1 cellular context compared by ENCODE assay signal in the genomic region with DNA sequence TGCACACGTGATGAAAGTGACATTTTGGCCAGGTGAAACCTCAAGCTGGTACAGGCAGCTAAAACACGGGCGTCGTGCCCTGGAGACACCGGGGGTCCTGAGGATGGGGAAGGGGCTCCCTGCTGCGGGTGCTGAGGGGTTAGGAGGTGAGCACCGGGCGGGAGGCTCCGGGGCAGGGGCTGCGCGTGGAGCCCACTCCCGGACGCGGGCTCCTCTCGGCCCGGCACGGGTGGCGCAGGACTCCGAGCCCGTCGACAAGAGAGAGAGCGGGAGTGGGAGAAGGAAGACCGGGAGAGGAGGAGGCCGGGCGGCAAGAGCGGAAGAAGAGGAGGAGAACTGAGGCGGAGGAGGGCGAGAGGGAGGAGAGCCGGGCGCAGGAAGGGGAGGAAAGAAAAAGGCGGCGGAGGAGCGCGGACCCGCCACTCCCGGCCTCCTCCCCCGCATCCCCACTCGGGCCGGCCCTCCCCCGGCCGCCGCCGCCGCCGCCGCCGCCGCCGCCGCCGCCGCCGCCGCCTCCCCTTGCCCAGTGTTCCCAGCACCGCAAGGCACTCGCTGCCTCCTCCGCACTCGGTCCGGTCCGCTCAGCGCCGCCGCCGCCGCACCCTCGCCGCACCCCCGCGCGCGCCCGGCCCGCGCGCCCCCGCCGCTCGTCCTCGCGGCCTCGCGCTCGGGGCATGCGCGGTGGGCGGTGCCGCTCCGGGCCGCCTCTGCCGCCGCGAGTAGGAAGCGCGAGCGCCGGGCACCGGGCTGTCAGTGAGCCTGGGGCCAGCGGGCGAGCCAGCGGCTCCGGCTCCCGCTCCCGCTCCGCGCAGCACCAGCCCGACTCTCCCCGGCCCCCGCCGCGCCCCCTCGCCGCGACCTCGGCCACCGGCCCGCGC.
TF ChIP-seq lines count a peak whose summit lies in the region.

A gene (plus strand): TSS at position 750 of the 878 bp plus-strand sequence.

TF ChIP-seq in HepG2, 621 proteins besides CTCF, POLR2A, EP300 and RAD21 (continued from another document and continues in another):
- TF ChIP-seq, protein P1, sequence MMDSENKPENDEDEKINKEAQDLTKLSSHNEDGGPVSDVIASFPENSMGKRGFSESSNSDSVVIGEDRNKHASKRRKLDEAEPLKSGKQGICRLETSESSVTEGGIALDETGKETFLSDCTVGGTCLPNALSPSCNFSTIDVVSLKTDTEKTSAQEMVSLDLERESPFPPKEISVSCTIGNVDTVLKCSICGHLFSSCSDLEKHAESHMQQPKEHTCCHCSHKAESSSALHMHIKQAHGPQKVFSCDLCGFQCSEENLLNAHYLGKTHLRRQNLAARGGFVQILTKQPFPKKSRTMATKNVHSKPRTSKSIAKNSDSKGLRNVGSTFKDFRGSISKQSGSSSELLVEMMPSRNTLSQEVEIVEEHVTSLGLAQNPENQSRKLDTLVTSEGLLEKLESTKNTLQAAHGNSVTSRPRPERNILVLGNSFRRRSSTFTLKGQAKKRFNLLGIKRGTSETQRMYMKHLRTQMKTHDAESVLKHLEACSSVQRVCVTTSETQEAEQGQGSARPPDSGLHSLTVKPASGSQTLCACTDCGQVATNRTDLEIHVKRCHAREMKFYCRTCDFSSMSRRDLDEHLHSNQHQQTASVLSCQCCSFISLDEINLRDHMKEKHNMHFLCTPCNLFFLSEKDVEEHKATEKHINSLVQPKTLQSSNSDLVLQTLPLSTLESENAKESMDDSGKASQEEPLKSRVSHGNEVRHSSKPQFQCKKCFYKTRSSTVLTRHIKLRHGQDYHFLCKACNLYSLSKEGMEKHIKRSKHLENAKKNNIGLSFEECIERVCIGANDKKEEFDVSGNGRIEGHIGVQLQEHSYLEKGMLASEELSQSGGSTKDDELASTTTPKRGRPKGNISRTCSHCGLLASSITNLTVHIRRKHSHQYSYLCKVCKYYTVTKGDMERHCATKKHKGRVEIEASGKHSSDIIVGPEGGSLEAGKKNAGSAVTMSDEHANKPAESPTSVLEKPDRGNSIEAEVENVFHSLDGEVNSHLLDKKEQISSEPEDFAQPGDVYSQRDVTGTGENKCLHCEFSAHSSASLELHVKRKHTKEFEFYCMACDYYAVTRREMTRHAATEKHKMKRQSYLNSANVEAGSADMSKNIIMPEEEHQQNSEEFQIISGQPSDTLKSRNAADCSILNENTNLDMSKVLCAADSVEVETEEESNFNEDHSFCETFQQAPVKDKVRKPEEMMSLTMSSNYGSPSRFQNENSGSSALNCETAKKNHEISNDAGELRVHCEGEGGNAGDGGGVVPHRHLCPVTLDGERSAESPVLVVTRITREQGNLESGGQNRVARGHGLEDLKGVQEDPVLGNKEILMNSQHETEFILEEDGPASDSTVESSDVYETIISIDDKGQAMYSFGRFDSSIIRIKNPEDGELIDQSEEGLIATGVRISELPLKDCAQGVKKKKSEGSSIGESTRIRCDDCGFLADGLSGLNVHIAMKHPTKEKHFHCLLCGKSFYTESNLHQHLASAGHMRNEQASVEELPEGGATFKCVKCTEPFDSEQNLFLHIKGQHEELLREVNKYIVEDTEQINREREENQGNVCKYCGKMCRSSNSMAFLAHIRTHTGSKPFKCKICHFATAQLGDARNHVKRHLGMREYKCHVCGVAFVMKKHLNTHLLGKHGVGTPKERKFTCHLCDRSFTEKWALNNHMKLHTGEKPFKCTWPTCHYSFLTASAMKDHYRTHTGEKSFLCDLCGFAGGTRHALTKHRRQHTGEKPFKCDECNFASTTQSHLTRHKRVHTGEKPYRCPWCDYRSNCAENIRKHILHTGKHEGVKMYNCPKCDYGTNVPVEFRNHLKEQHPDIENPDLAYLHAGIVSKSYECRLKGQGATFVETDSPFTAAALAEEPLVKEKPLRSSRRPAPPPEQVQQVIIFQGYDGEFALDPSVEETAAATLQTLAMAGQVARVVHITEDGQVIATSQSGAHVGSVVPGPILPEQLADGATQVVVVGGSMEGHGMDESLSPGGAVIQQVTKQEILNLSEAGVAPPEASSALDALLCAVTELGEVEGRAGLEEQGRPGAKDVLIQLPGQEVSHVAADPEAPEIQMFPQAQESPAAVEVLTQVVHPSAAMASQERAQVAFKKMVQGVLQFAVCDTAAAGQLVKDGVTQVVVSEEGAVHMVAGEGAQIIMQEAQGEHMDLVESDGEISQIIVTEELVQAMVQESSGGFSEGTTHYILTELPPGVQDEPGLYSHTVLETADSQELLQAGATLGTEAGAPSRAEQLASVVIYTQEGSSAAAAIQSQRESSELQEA (CRISPR knock-in tag; IDR thresholded peaks at IDR 0.05; ENCODE audit: not compliant biosample characterization): peak; percentile 54
- TF ChIP-seq SYNCRIP (IDR thresholded peaks at IDR 0.05; ENCODE audit: insufficient read depth, low read depth, low read length) (no peak), SIN3A (IDR thresholded peaks at IDR 0.05; ENCODE audit: borderline replicate concordance, low read depth, low read length) (peak; percentile 80; the same call in 1 of the 2 replicates), ZNF788 (CRISPR knock-in tag; IDR thresholded peaks at IDR 0.05; ENCODE audit: borderline replicate concordance) (no peak), CCDC6 (CRISPR knock-in tag; IDR thresholded peaks at IDR 0.05) (peak; percentile 81; the same call in 1 of the 2 replicates), SAFB2 (CRISPR knock-in tag; IDR thresholded peaks at IDR 0.05; ENCODE audit: borderline replicate concordance, low read depth) (no peak), ZNF431 (CRISPR knock-in tag; IDR thresholded peaks at IDR 0.05; ENCODE audit: borderline replicate concordance, low read depth) (no peak), ZNF264 (CRISPR knock-in tag; IDR thresholded peaks at IDR 0.05) (no peak), ZFAT (CRISPR knock-in tag; conservative IDR thresholded peaks at IDR 0.05) (no peak), CREB1 (IDR thresholded peaks at IDR 0.05) (no peak), CREB1 (CRISPR knock-in tag; IDR thresholded peaks at IDR 0.05) (no peak), ZNF709 (CRISPR knock-in tag; IDR thresholded peaks at IDR 0.05) (no peak), ZNF430 (CRISPR knock-in tag; IDR thresholded peaks at IDR 0.05) (no peak), KDM2A (CRISPR knock-in tag; IDR thresholded peaks at IDR 0.05; ENCODE audit: borderline replicate concordance, low read depth) (peak; percentile 45; the same call in 1 of the 2 replicates), YEATS4 (CRISPR knock-in tag; IDR thresholded peaks at IDR 0.05; ENCODE audit: borderline replicate concordance) (peak; percentile 44), ZNF17 (CRISPR knock-in tag; IDR thresholded peaks at IDR 0.05) (no peak), HDAC1 (CRISPR knock-in tag; IDR thresholded peaks at IDR 0.05) (peak; percentile 61), ZNF761 (CRISPR knock-in tag; conservative IDR thresholded peaks at IDR 0.05) (no peak), BCL6 (CRISPR knock-in tag; IDR thresholded peaks at IDR 0.05) (no peak; the same call in 1 of the 2 replicates), SALL2 (CRISPR knock-in tag; IDR thresholded peaks at IDR 0.05) (peak; percentile 32; the same call in 1 of the 2 replicates), ZNF501 (CRISPR knock-in tag; IDR thresholded peaks at IDR 0.05) (peak; percentile 41; the same call in 1 of the 2 replicates), PAWR (CRISPR knock-in tag; IDR thresholded peaks at IDR 0.05; ENCODE audit: borderline replicate concordance) (no peak), HNF4G (IDR thresholded peaks at IDR 0.05; ENCODE audit: borderline replicate concordance, low read depth, low read length) (no peak), HNF4G (CRISPR knock-in tag; IDR thresholded peaks at IDR 0.05; ENCODE audit: borderline replicate concordance, low read depth) (0 out of 2 replicates have a peak, but pooled peaks have one; percentile 57), ZMYM4 (CRISPR knock-in tag; IDR thresholded peaks at IDR 0.05) (0 out of 2 replicates have a peak, but pooled peaks have one; percentile 30), SP2 (CRISPR knock-in tag; IDR thresholded peaks at IDR 0.05) (no peak), ZNF263 (CRISPR knock-in tag; IDR thresholded peaks at IDR 0.05) (peak; percentile 80; the same call in 1 of the 2 replicates), ZMAT3 (CRISPR knock-in tag; conservative IDR thresholded peaks at IDR 0.05) (no peak), ZNF441 (CRISPR knock-in tag; IDR thresholded peaks at IDR 0.05; ENCODE audit: borderline replicate concordance) (peak; percentile 9; the same call in 1 of the 2 replicates), YY1 (IDR thresholded peaks at IDR 0.05; ENCODE audit: insufficient read depth, insufficient replicate concordance, low read depth, low read length) (peak; percentile 64), ZNF138 (CRISPR knock-in tag; IDR thresholded peaks at IDR 0.05; ENCODE audit: low read depth) (no peak), U2AF2 (IDR thresholded peaks at IDR 0.05; ENCODE audit: low read depth, low read length) (no peak), PHF8 (CRISPR knock-in tag; IDR thresholded peaks at IDR 0.05) (peak; percentile 60)
- TF ChIP-seq, protein P2, sequence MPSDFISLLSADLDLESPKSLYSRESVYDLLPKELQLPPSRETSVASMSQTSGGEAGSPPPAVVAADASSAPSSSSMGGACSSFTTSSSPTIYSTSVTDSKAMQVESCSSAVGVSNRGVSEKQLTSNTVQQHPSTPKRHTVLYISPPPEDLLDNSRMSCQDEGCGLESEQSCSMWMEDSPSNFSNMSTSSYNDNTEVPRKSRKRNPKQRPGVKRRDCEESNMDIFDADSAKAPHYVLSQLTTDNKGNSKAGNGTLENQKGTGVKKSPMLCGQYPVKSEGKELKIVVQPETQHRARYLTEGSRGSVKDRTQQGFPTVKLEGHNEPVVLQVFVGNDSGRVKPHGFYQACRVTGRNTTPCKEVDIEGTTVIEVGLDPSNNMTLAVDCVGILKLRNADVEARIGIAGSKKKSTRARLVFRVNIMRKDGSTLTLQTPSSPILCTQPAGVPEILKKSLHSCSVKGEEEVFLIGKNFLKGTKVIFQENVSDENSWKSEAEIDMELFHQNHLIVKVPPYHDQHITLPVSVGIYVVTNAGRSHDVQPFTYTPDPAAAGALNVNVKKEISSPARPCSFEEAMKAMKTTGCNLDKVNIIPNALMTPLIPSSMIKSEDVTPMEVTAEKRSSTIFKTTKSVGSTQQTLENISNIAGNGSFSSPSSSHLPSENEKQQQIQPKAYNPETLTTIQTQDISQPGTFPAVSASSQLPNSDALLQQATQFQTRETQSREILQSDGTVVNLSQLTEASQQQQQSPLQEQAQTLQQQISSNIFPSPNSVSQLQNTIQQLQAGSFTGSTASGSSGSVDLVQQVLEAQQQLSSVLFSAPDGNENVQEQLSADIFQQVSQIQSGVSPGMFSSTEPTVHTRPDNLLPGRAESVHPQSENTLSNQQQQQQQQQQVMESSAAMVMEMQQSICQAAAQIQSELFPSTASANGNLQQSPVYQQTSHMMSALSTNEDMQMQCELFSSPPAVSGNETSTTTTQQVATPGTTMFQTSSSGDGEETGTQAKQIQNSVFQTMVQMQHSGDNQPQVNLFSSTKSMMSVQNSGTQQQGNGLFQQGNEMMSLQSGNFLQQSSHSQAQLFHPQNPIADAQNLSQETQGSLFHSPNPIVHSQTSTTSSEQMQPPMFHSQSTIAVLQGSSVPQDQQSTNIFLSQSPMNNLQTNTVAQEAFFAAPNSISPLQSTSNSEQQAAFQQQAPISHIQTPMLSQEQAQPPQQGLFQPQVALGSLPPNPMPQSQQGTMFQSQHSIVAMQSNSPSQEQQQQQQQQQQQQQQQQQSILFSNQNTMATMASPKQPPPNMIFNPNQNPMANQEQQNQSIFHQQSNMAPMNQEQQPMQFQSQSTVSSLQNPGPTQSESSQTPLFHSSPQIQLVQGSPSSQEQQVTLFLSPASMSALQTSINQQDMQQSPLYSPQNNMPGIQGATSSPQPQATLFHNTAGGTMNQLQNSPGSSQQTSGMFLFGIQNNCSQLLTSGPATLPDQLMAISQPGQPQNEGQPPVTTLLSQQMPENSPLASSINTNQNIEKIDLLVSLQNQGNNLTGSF (CRISPR knock-in tag; IDR thresholded peaks at IDR 0.05): 0 out of 2 replicates have a peak, but pooled peaks have one; percentile 8
- TF ChIP-seq, protein P3, sequence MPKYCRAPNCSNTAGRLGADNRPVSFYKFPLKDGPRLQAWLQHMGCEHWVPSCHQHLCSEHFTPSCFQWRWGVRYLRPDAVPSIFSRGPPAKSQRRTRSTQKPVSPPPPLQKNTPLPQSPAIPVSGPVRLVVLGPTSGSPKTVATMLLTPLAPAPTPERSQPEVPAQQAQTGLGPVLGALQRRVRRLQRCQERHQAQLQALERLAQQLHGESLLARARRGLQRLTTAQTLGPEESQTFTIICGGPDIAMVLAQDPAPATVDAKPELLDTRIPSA (CRISPR knock-in tag; IDR thresholded peaks at IDR 0.05; ENCODE audit: borderline replicate concordance): no peak
- TF ChIP-seq, protein P4, sequence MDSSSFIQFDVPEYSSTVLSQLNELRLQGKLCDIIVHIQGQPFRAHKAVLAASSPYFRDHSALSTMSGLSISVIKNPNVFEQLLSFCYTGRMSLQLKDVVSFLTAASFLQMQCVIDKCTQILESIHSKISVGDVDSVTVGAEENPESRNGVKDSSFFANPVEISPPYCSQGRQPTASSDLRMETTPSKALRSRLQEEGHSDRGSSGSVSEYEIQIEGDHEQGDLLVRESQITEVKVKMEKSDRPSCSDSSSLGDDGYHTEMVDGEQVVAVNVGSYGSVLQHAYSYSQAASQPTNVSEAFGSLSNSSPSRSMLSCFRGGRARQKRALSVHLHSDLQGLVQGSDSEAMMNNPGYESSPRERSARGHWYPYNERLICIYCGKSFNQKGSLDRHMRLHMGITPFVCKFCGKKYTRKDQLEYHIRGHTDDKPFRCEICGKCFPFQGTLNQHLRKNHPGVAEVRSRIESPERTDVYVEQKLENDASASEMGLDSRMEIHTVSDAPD (CRISPR knock-in tag; IDR thresholded peaks at IDR 0.05): no peak
- TF ChIP-seq, protein P5, sequence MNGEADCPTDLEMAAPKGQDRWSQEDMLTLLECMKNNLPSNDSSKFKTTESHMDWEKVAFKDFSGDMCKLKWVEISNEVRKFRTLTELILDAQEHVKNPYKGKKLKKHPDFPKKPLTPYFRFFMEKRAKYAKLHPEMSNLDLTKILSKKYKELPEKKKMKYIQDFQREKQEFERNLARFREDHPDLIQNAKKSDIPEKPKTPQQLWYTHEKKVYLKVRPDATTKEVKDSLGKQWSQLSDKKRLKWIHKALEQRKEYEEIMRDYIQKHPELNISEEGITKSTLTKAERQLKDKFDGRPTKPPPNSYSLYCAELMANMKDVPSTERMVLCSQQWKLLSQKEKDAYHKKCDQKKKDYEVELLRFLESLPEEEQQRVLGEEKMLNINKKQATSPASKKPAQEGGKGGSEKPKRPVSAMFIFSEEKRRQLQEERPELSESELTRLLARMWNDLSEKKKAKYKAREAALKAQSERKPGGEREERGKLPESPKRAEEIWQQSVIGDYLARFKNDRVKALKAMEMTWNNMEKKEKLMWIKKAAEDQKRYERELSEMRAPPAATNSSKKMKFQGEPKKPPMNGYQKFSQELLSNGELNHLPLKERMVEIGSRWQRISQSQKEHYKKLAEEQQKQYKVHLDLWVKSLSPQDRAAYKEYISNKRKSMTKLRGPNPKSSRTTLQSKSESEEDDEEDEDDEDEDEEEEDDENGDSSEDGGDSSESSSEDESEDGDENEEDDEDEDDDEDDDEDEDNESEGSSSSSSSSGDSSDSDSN (CRISPR knock-in tag; IDR thresholded peaks at IDR 0.05): peak; percentile 58; the same call in 1 of the 2 replicates
